Comparison of ENCODE assay signal across 12 cellular contexts in genomic region chr11:75733346-75734107, GRCh38. TPM values are rescaled to one million over a fixed set of nuclear protein-coding genes. Genes with fewer than 3 reads are reported as not detected.
A peak's percentile ranks its signal among the peaks of the same experiment; 100 is the strongest.
DNase-seq lines count a peak whose midpoint lies in the region; ATAC-seq and TF ChIP-seq lines count a peak whose summit lies in the region.
"Had no signal": no experiment of that assay in that cellular context is flagged by ENCODE, and none has a peak within 500 bp of the region (broad histone marks: within the 10 kb centered on the region; RNA-seq: fewer than 3 reads in every experiment).

No MANE protein-coding gene starts in this region.

- no peaks in the 10 kb centered on the region for H3K4me1 Mint-ChIP-seq in HFFc6 (ENCODE audit: low read depth)
- H3K4me1 Mint-ChIP-seq: activated naive CD4-positive, alpha-beta T cell treated with anti-CD3 and anti-CD28 coated beads, Interleukin-2, amount 50 U/mL, for 24 hours had no signal

- H3K36me3 ChIP-seq in duodenal mucosa (ENCODE audit: control insufficient read depth in 1 of 2, insufficient read depth in 2 of 2, low read length in 2 of 2) = peaks cover 10 to 27% of the 10 kb centered on the region in 2 donors
- H3K36me3 ChIP-seq: esophagus squamous epithelium had no signal

- H3K4me3 ChIP-seq in duodenal mucosa (ENCODE audit: low read depth in 1 of 2, low read length in 2 of 2) = no peak overlapping the region
- H3K4me3 ChIP-seq: esophagus squamous epithelium had no signal

- peaks cover 34% of the 10 kb centered on the region for H3K27me3 Mint-ChIP-seq in HFFc6 (ENCODE audit: insufficient read depth)

- no peak overlapping the region for H3K4me3 Mint-ChIP-seq in HFFc6
- H3K4me3 Mint-ChIP-seq: activated naive CD4-positive, alpha-beta T cell treated with anti-CD3 and anti-CD28 coated beads, Interleukin-2, amount 50 U/mL, for 24 hours had no signal

- ATAC-seq in omental fat pad (ENCODE audit: low FRiP score) = peak; percentile 47
- no peak for ATAC-seq in GM18517 (IDR thresholded peaks at IDR 0.05; ENCODE audit: unreplicated experiment)

- H3K4me1 ChIP-seq in duodenal mucosa (ENCODE audit: control insufficient read depth in 1 of 2, insufficient read depth in 2 of 2, low read length in 2 of 2) = peaks cover 41 to 42% of the 10 kb centered on the region in 2 donors
- H3K4me1 ChIP-seq: esophagus squamous epithelium had no signal

- H3K27ac ChIP-seq in duodenal mucosa (ENCODE audit: low read depth, low read length) = peak overlapping the region; percentile 69
- H3K27ac ChIP-seq: esophagus squamous epithelium had no signal

- H3K9me3 ChIP-seq in duodenal mucosa (ENCODE audit: control insufficient read depth in 1 of 2, low read length in 2 of 2) = no peaks in the 10 kb centered on the region
- H3K9me3 ChIP-seq: esophagus squamous epithelium had no signal

- no peaks in the 10 kb centered on the region for H3K27me3 ChIP-seq in duodenal mucosa (ENCODE audit: control insufficient read depth in 1 of 2, insufficient read depth in 2 of 2, low read length in 2 of 2)

- no peaks in the 10 kb centered on the region for H3K36me3 Mint-ChIP-seq in HFFc6 (ENCODE audit: low read depth)
- H3K36me3 Mint-ChIP-seq: activated naive CD4-positive, alpha-beta T cell treated with anti-CD3 and anti-CD28 coated beads, Interleukin-2, amount 50 U/mL, for 24 hours had no signal

- H3K9ac ChIP-seq in duodenal mucosa (ENCODE audit: low read depth in 1 of 2, low read length in 2 of 2) = peak overlapping the region in 1 of 2 donors; percentile 4

- DNase-seq in Daoy (ENCODE audit: low read depth) (peak; percentile 40), HT-29 (ENCODE audit: low spot score) (peak; percentile 40), omental fat pad (ENCODE audit: low spot score) (no peak), HFFc6 (no peak), activated gamma-delta T cell (lab: John Stamatoyannopoulos, UW) (no peak), SHP77 treated with DMSO at 0.1 percent for 48 hours (lab: John Stamatoyannopoulos, UW) (no peak)
- DNase-seq: esophagus squamous epithelium, NCI-H187, T1000 had no signal

- H3K9me3 Mint-ChIP-seq in HFFc6 = no peaks in the 10 kb centered on the region
- H3K9me3 Mint-ChIP-seq: activated naive CD4-positive, alpha-beta T cell treated with anti-CD3 and anti-CD28 coated beads, Interleukin-2, amount 50 U/mL, for 24 hours had no signal

- no peak for TF ChIP-seq CTCF in omental fat pad (IDR thresholded peaks at IDR 0.05)
- no peak for TF ChIP-seq CTCF in HFFc6 (IDR thresholded peaks at IDR 0.05)

- no peak overlapping the region for H3K27ac Mint-ChIP-seq in HFFc6
- H3K27ac Mint-ChIP-seq: activated naive CD4-positive, alpha-beta T cell treated with anti-CD3 and anti-CD28 coated beads, Interleukin-2, amount 50 U/mL, for 24 hours had no signal

RNA-seq across cellular contexts. Expression of gene MOGAT2, which starts 15.9 kb away (rescaled TPM):
- total RNA-seq in Daoy (2014; rRNA removed; shearing (Covaris generic)) = not detected in 2 replicates
- not detected in 2 replicates for total RNA-seq in HT-29 (2014; rRNA removed; shearing (Covaris generic))
- total RNA-seq in omental fat pad = not detected
- not detected for total RNA-seq in HFFc6 (2021; fragmentation: NEBNext Ultra II Directional; extraction: Animal tissue kit (Norgen Biotek cat#: 25700))
- total RNA-seq: esophagus squamous epithelium had no signal

RNA-seq across cellular contexts. Expression of gene DGAT2, which starts 35.1 kb away (rescaled TPM):
- 9.4 and 19.3 TPM in 2 replicates for total RNA-seq in Daoy (2014; rRNA removed; shearing (Covaris generic))
- total RNA-seq in HT-29 (2014; rRNA removed; shearing (Covaris generic)) = 16.0 and 18.3 TPM in 2 replicates
- 100 to 1,000 TPM in 3 of 4 donors, 10 to 100 TPM in 1; 67.7 to 663 (median 270) TPM for total RNA-seq in omental fat pad
- total RNA-seq in HFFc6 (2021; fragmentation: NEBNext Ultra II Directional; extraction: Animal tissue kit (Norgen Biotek cat#: 25700)) = under 1 TPM; 0.23 to 0.55 (median 0.36) TPM

Comparison
In these comparisons a context has a peak if more than half of its experiments do, and no peak if none do; other contexts are left out.
1. DNase-seq: peak in Daoy (single experiment) and HT-29 (single experiment); none in omental fat pad (single experiment), HFFc6 (single experiment), activated gamma-delta T cell (single experiment) and SHP77 treated with DMSO at 0.1 percent for 48 hours (single experiment).